In genomic region chr11:130999992-131000770, GRCh38 we compare ENCODE assay signal across 13 cellular contexts.
DNase-seq lines count a peak whose midpoint lies in the region; FAIRE-seq and TF ChIP-seq lines count a peak whose summit lies in the region.
"Had no signal": no experiment of that assay in that cellular context is flagged by ENCODE, and none has a peak within 500 bp of the region (broad histone marks: within the 10 kb centered on the region; RNA-seq: fewer than 3 reads in every experiment).

No MANE protein-coding gene starts in this region.

- peaks cover 2% of the 10 kb centered on the region; the same call in 1 of the 2 replicates for H3K9me3 ChIP-seq in AG04450 (ENCODE audit: control insufficient read depth, insufficient read depth, low read length)

- no peak for TF ChIP-seq POLR2A in GM12892 (IDR thresholded peaks at IDR 0.05; ENCODE audit: low read depth, low read length)

- POLR2A ChIA-PET in AG04450 (lab: Yijun Ruan, JAX) = interaction anchor here (0.8 to 1.4 kb wide), 4 partner anchors 33 to 616 kb away, joined by 3 to 6 read pairs (median 3); partner anchors contain the start of gene SNX19

- H3K27me3 ChIP-seq in AG04450 (ENCODE audit: control insufficient read depth, insufficient read depth, low read length) = no peaks in the 10 kb centered on the region
- H3K27me3 ChIP-seq: neural progenitor cell had no signal

- FAIRE-seq in GM12892 (lab: Jason Lieb, UNC) = no peak

- CTCF ChIA-PET in AG04450 (lab: Charles Lee) = interaction anchor here (1.0 to 1.8 kb wide), 3 partner anchors 9 to 84 kb away, joined by 3 to 8 read pairs (median 4); no protein-coding TSS in a partner anchor

- DNase-seq in AG04450 (ENCODE audit: low read depth, low spot score) (peak; percentile 95), HS-5 (ENCODE audit: low read depth) (peak; percentile 82), amniotic stem cell (lab: John Stamatoyannopoulos, UW) (peak; percentile 63), iris pigment epithelial cell (ENCODE audit: low read depth) (peak; percentile 94), activated gamma-delta T cell treated with Interleukin-2 at 50 U/mL for 16 hours (no peak), GM12892 (ENCODE audit: insufficient read length) (no peak), GDM1 (lab: John Stamatoyannopoulos, UW) (no peak)
- no peak for DNase-seq in stimulated activated CD4-positive, alpha-beta T cell treated with anti-CD3 and anti-CD28 coated beads, Interleukin-2, amount 100 ng/mL, for 48 hours
- DNase-seq: activated CD4-positive, alpha-beta T cell treated with anti-CD3 and anti-CD28 coated beads for 48 hours; activated naive CD8-positive, alpha-beta T cell treated with anti-CD3 and anti-CD28 coated beads for 36 hours; C1 segment of cervical spinal cord; NCI-H146 had no signal

- no peak for TF ChIP-seq CTCF in AG04450 (IDR thresholded peaks at IDR 0.05; ENCODE audit: low read depth, low read length)

- H3K4me3 ChIP-seq in AG04450 (ENCODE audit: low read depth, low read length) = no peak overlapping the region
- H3K4me3 ChIP-seq: neural progenitor cell had no signal

- H3K27ac ChIP-seq in AG04450 (ENCODE audit: low read depth, low read length) = no peak overlapping the region
- H3K27ac ChIP-seq: neural progenitor cell had no signal

Comparison
In these comparisons a context has a peak if more than half of its experiments do, and no peak if none do; other contexts are left out.
1. DNase-seq: peak in AG04450 (single experiment), HS-5 (single experiment), amniotic stem cell (single experiment) and iris pigment epithelial cell (single experiment); none in stimulated activated CD4-positive, alpha-beta T cell treated with anti-CD3 and anti-CD28 coated beads, Interleukin-2, amount 100 ng/mL, for 48 hours (0 of 2), activated gamma-delta T cell treated with Interleukin-2 at 50 U/mL for 16 hours (single experiment), GM12892 (single experiment) and GDM1 (single experiment).